In genomic region chr3:154122096-154122911, GRCh38 we compare ENCODE assay signal across 8 cellular contexts. TPM values are rescaled to one million over a fixed set of nuclear protein-coding genes. Genes with fewer than 3 reads are reported as not detected.
DNase-seq lines count a peak whose midpoint lies in the region; ATAC-seq and TF ChIP-seq lines count a peak whose summit lies in the region.

No MANE protein-coding gene starts in this region.

- H3K4me2 ChIP-seq in PC-3 (ENCODE audit: low read length): peak overlapping the region; percentile 97

- peak overlapping the region; percentile 61 for H3K9ac ChIP-seq in PC-3 (ENCODE audit: low read length)

- peaks cover 17% of the 10 kb centered on the region for H3K79me2 ChIP-seq in PC-3 (ENCODE audit: low read length)

- no peaks in the 10 kb centered on the region for H4K20me1 ChIP-seq in PC-3 (ENCODE audit: low read length)

- no peak for TF ChIP-seq POLR2A in uterus (IDR thresholded peaks at IDR 0.05)

- DNase-seq in NCI-H2171 treated with DMSO at 0.1 percent for 48 hours (lab: John Stamatoyannopoulos, UW) (peak; percentile 28), NCI-H2171 (lab: John Stamatoyannopoulos, UW) (no peak), PC-3 (no peak), ecto neural progenitor cell (ENCODE audit: low spot score) (peak; percentile 66), mesothelial cell of epicardium (ENCODE audit: low spot score in 2 of 2, unreplicated experiment in 2 of 2) (peak in 1 of 2 experiments; percentile 43), uterus (peak; percentile 18), NCI-H345 treated with DMSO at 0.1 percent for 48 hours (lab: John Stamatoyannopoulos, UW; ENCODE audit: unreplicated experiment) (no peak)
- DNase-seq in activated effector memory CD4-positive, alpha-beta T cell treated with Interleukin-2 at 50 U/mL for 16 hours: no peak

- H3K27me3 Mint-ChIP-seq in mesothelial cell of epicardium (ENCODE audit: low read depth): peaks cover 12% of the 10 kb centered on the region

- intact Hi-C loops in PC-3 (cut with micrococcal nuclease) (loop anchor here (10.0 kb wide), 1 partner anchor 132 kb away; no protein-coding TSS in a partner anchor), uterus (cut with DNase I; ENCODE audit: low total_unique reads) (no loop called here)

- no peaks in the 10 kb centered on the region for H3K9me2 ChIP-seq in PC-3 (replicated peaks; ENCODE audit: low read length)

- H3K27ac Mint-ChIP-seq in mesothelial cell of epicardium: peak overlapping the region; percentile 9

- H3K4me3 ChIP-seq in PC-3 (ENCODE audit: low read length) (peak overlapping the region; percentile 93), uterus (peak overlapping the region; percentile 57 to 72)

- TSS peak; percentile 37 for BruUV-seq in PC-3 (replicated peaks; lab: Mats Ljungman, UMichigan)

- H3K27me3 ChIP-seq in PC-3 (ENCODE audit: low read length): no peaks in the 10 kb centered on the region
- no peaks in the 10 kb centered on the region for H3K27me3 ChIP-seq in uterus

- H3K36me3 Mint-ChIP-seq in mesothelial cell of epicardium: no peaks in the 10 kb centered on the region

- H3K4me1 ChIP-seq in PC-3 (ENCODE audit: insufficient read depth, low read length) (peaks cover 32% of the 10 kb centered on the region), uterus (no peaks in the 10 kb centered on the region)

- H2AFZ ChIP-seq in PC-3 (ENCODE audit: low read length): peak overlapping the region; percentile 99

- H3F3A ChIP-seq in PC-3 (ENCODE audit: low read length, unreplicated experiment): no peaks in the 10 kb centered on the region

- H3K9me3 ChIP-seq in PC-3 (ENCODE audit: low read length) (no peaks in the 10 kb centered on the region), uterus (no peaks in the 10 kb centered on the region)

- H3K9me3 Mint-ChIP-seq in mesothelial cell of epicardium: no peaks in the 10 kb centered on the region

- H3K4me1 Mint-ChIP-seq in mesothelial cell of epicardium: peaks cover 35% of the 10 kb centered on the region

- CTCF ChIA-PET in PC-3 (lab: Charles Lee): no interaction called here

- peak; percentile 7 for ATAC-seq in PC-3

- H3K27ac ChIP-seq in PC-3 (ENCODE audit: low read length) (no peak overlapping the region), uterus (peak overlapping the region; percentile 72 to 74)

- peak overlapping the region; percentile 88 for H3K4me3 Mint-ChIP-seq in mesothelial cell of epicardium

- H3K36me3 ChIP-seq in PC-3 (ENCODE audit: low read depth, low read length): no peaks in the 10 kb centered on the region
- H3K36me3 ChIP-seq in uterus: no peaks in the 10 kb centered on the region

- POLR2A ChIA-PET in PC-3 (lab: Charles Lee; ENCODE audit: unreplicated experiment): no interaction called here

- TF ChIP-seq CTCF in PC-3 (conservative IDR thresholded peaks at IDR 0.05; ENCODE audit: low read depth, low read length) (no peak), mesothelial cell of epicardium (IDR thresholded peaks at IDR 0.05; ENCODE audit: unreplicated experiment) (no peak), uterus (IDR thresholded peaks at IDR 0.05) (no peak)

RNA-seq across cellular contexts. Expression of gene ARHGEF26, which starts 1.1 kb away (rescaled TPM):
- total RNA-seq in PC-3 (2014; rRNA removed) (4.7 and 5.0 TPM in 2 replicates), mesothelial cell of epicardium (6.2 to 6.6 TPM (median 6.6 TPM) in 3 replicates), uterus (10 to 100 TPM; 13.5 to 43.5 (median 16.6) TPM)

Comparison
In these comparisons a context has a peak if more than half of its experiments do, and no peak if none do; other contexts are left out.
1. DNase-seq: peak in NCI-H2171 treated with DMSO at 0.1 percent for 48 hours (single experiment), ecto neural progenitor cell (single experiment) and uterus (2 of 2); none in NCI-H2171 (single experiment), PC-3 (single experiment), activated effector memory CD4-positive, alpha-beta T cell treated with Interleukin-2 at 50 U/mL for 16 hours (single experiment) and NCI-H345 treated with DMSO at 0.1 percent for 48 hours (single experiment).